Comparison of ENCODE assay signal across 19 cellular contexts in the genomic region with DNA sequence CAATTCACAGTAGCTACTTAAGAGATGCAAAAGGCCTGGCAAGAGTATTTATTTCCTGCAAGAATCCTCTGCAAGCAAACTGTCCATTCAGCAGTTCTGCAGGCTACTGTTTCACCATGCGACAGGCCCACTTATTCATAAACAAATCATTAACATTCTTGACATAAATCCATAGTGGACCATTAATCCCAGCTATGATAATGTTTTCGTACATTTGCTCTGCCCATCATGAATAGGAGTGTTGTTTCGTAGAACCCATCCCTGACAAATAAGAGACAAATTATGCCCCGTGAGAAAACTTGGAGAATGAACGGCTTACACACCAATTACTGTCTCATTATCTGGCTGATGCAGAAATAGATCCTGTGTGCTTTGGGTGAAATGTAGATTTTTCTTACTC.
"Had no signal": no experiment of that assay in that cellular context is flagged by ENCODE, and none has a peak within 500 bp of the region (broad histone marks: within the 10 kb centered on the region; RNA-seq: fewer than 3 reads in every experiment).

No MANE protein-coding gene starts in this region.

- H2AFZ ChIP-seq: parathyroid adenoma had no signal

- H3K4me3 ChIP-seq: gastroesophageal sphincter, mucosa of descending colon, right atrium auricular region, thoracic aorta had no signal

- H3K4me1 Mint-ChIP-seq: activated CD4-positive, alpha-beta T cell treated with anti-CD3 and anti-CD28 coated beads, Interleukin-2, amount 10 ng/mL, durations not matched to agents 24 days and 14 days; activated naive CD8-positive, alpha-beta T cell treated with anti-CD3 and anti-CD28 coated beads for 36 hours; naive thymus-derived CD8-positive, alpha-beta T cell had no signal

- ATAC-seq: activated T-cell treated with anti-CD3 and anti-CD28 coated beads, Interleukin-2, amount 50 U/mL, for 72 hours; effector memory CD8-positive, alpha-beta T cell; gastroesophageal sphincter; naive thymus-derived CD8-positive, alpha-beta T cell had no signal

- H3K27me3 Mint-ChIP-seq: activated CD4-positive, alpha-beta T cell treated with anti-CD3 and anti-CD28 coated beads, Interleukin-2, amount 10 ng/mL, durations not matched to agents 24 days and 14 days; activated naive CD8-positive, alpha-beta T cell treated with anti-CD3 and anti-CD28 coated beads for 36 hours; effector memory CD8-positive, alpha-beta T cell; naive thymus-derived CD8-positive, alpha-beta T cell had no signal

- H3K79me2 ChIP-seq: parathyroid adenoma had no signal

- H3K36me3 ChIP-seq: brain microvascular endothelial cell, gastroesophageal sphincter, neutrophil, right atrium auricular region, thoracic aorta had no signal

- DNase-seq: activated CD4-positive, alpha-beta T cell treated with anti-CD3 and anti-CD28 coated beads, Interleukin-2, amount 10 ng/mL, durations not matched to agents 24 days and 14 days; activated CD4-positive, CD25-positive, alpha-beta regulatory T cell; activated CD8-positive, alpha-beta memory T cell treated with anti-CD3 and anti-CD28 coated beads, Interleukin-2, amount 50 U/mL, for 48 hours; activated gamma-delta T cell treated with Interleukin-2 at 50 U/mL for 16 hours; activated naive CD8-positive, alpha-beta T cell treated with anti-CD3 and anti-CD28 coated beads for 36 hours; activated T-cell treated with anti-CD3 and anti-CD28 coated beads, Interleukin-2, amount 50 U/mL, for 72 hours; brain microvascular endothelial cell; cortex of kidney; effector memory CD8-positive, alpha-beta T cell; left colon; mucosa of descending colon; naive thymus-derived CD8-positive, alpha-beta T cell had no signal

- H3K9me3 ChIP-seq: gastroesophageal sphincter, mucosa of descending colon, neutrophil, thoracic aorta had no signal

- H3K9ac ChIP-seq: parathyroid adenoma had no signal

- H3K27me3 ChIP-seq: brain microvascular endothelial cell, gastroesophageal sphincter, neutrophil, right atrium auricular region had no signal

- H3K4me1 ChIP-seq: gastroesophageal sphincter, parathyroid adenoma, right atrium auricular region had no signal

- H3K36me3 Mint-ChIP-seq: activated naive CD8-positive, alpha-beta T cell treated with anti-CD3 and anti-CD28 coated beads for 36 hours; naive thymus-derived CD8-positive, alpha-beta T cell had no signal

- H3K4me3 Mint-ChIP-seq: activated CD4-positive, alpha-beta T cell treated with anti-CD3 and anti-CD28 coated beads, Interleukin-2, amount 10 ng/mL, durations not matched to agents 24 days and 14 days; activated naive CD8-positive, alpha-beta T cell treated with anti-CD3 and anti-CD28 coated beads for 36 hours; activated T-cell treated with anti-CD3 and anti-CD28 coated beads, Interleukin-2, amount 50 U/mL, for 72 hours; effector memory CD8-positive, alpha-beta T cell; naive thymus-derived CD8-positive, alpha-beta T cell; T-helper 2 cell treated with Interferon-gamma antibody and Interleukin-4, amounts not matched to agents 5 μg/mL and 100 μg/mL, for 36 hours had no signal

- H3K27ac Mint-ChIP-seq: activated CD4-positive, alpha-beta T cell treated with anti-CD3 and anti-CD28 coated beads, Interleukin-2, amount 10 ng/mL, durations not matched to agents 24 days and 14 days; activated naive CD8-positive, alpha-beta T cell treated with anti-CD3 and anti-CD28 coated beads for 36 hours; activated T-cell treated with anti-CD3 and anti-CD28 coated beads, Interleukin-2, amount 50 U/mL, for 72 hours; effector memory CD8-positive, alpha-beta T cell; naive thymus-derived CD8-positive, alpha-beta T cell; T-helper 2 cell treated with Interferon-gamma antibody and Interleukin-4, amounts not matched to agents 5 μg/mL and 100 μg/mL, for 36 hours had no signal

- H3K27ac ChIP-seq: brain microvascular endothelial cell, epithelial cell of prostate, gastroesophageal sphincter, neutrophil, parathyroid adenoma, right atrium auricular region, thoracic aorta had no signal
